24 cellular contexts compared by ENCODE assay signal in the genomic region with DNA sequence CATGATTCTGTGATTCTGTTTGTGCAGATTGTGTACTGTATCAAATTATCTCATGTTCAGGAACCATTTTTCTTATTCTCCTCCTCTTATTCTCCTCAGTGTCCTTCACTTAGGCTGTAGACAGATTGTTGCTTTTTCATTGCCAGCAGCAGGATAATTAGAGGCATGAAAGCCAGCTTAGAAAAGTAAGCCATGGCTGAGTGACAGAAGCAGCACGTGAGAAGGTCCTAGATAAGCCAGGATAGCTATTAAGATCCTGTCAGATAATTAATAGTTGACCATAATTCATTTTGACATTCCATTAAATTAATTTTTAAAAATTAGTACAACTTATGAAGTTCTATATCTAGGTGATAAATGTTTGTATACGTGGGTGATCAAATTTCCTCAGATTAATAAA.
DNase-seq lines count a peak whose midpoint lies in the region; ATAC-seq and TF ChIP-seq lines count a peak whose summit lies in the region.
"Had no signal": no experiment of that assay in that cellular context is flagged by ENCODE, and none has a peak within 500 bp of the region (broad histone marks: within the 10 kb centered on the region; RNA-seq: fewer than 3 reads in every experiment).

No MANE protein-coding gene starts in this region.

- H3K4me3 ChIP-seq in fibroblast of mammary gland (ENCODE audit: control insufficient read depth, low read depth, low read length) = no peak overlapping the region
- H3K4me3 ChIP-seq: A549, breast epithelium, hepatocyte, psoas muscle, testis had no signal

- no peak for ATAC-seq in GM21528 (IDR thresholded peaks at IDR 0.05; ENCODE audit: low FRiP score, unreplicated experiment)
- ATAC-seq in GM21717 (IDR thresholded peaks at IDR 0.05; ENCODE audit: unreplicated experiment) = no peak
- ATAC-seq: A549; activated T-helper 17 cell treated with anti-CD3 and anti-CD28 coated beads, Interleukin-2, amount 50 U/mL, for 72 hours; left lobe of liver; psoas muscle had no signal

- DNase-seq in NCI-H2171 treated with DMSO at 0.1 percent for 48 hours (lab: John Stamatoyannopoulos, UW) (peak; percentile 9), NCI-H2171 (lab: John Stamatoyannopoulos, UW) (no peak), NCI-H524 (lab: John Stamatoyannopoulos, UW) (peak; percentile 15 to 42), fibroblast of mammary gland (ENCODE audit: low read depth) (peak; percentile 23), NCI-H187 (lab: John Stamatoyannopoulos, UW) (no peak)
- DNase-seq in stimulated activated CD4-positive, alpha-beta T cell treated with anti-CD3 and anti-CD28 coated beads, Interleukin-4, amount 100 ng/mL, for 4 hours = no peak
- DNase-seq: activated CD4-positive, alpha-beta T cell treated with anti-CD3 and anti-CD28 coated beads, Interleukin-2, amount 50 U/mL, for 48 hours; activated CD4-positive, CD25-positive, alpha-beta regulatory T cell; activated CD8-positive, alpha-beta memory T cell treated with anti-CD3 and anti-CD28 coated beads, Interleukin-2, amount 50 U/mL, for 4 hours; CD8-positive, alpha-beta memory T cell; foreskin melanocyte; GDM1; NCI-H2029; NCI-H510A treated with DMSO at 0.1 percent for 48 hours; psoas muscle; stimulated activated naive CD4-positive, alpha-beta T cell treated with Interleukin-2 at 50 U/mL for 16 hours; testis had no signal

- no peak for TF ChIP-seq CTCF in fibroblast of mammary gland (conservative IDR thresholded peaks at IDR 0.05; ENCODE audit: control insufficient read depth, insufficient read depth, low read depth, low read length)

Comparison
In these comparisons a context has a peak if more than half of its experiments do, and no peak if none do; other contexts are left out.
1. DNase-seq: peak in NCI-H2171 treated with DMSO at 0.1 percent for 48 hours (single experiment), NCI-H524 (2 of 2) and fibroblast of mammary gland (single experiment); none in NCI-H2171 (single experiment), NCI-H187 (0 of 2) and stimulated activated CD4-positive, alpha-beta T cell treated with anti-CD3 and anti-CD28 coated beads, Interleukin-4, amount 100 ng/mL, for 4 hours (0 of 2).